21 cellular contexts compared by ENCODE assay signal in genomic region chr3:119918992-119919933, GRCh38.
DNase-seq lines count a peak whose midpoint lies in the region; ATAC-seq, FAIRE-seq and TF ChIP-seq lines count a peak whose summit lies in the region.
"Had no signal": no experiment of that assay in that cellular context is flagged by ENCODE, and none has a peak within 500 bp of the region (broad histone marks: within the 10 kb centered on the region; RNA-seq: fewer than 3 reads in every experiment).

No MANE protein-coding gene starts in this region.

- no peaks in the 10 kb centered on the region for H3K36me3 ChIP-seq in CD4-positive, alpha-beta memory T cell (ENCODE audit: insufficient read depth, low read length)
- H3K36me3 ChIP-seq in GM23338 (ENCODE audit: insufficient read depth) (peaks cover 4% of the 10 kb centered on the region; the same call in 1 of the 2 replicates), astrocyte (ENCODE audit: insufficient read depth, low read length) (peaks cover 14% of the 10 kb centered on the region)

- DNase-seq in CD4-positive, alpha-beta memory T cell: no peak
- DNase-seq in GM23338 (ENCODE audit: low spot score): peak; percentile 11
- no peak for DNase-seq in astrocyte (ENCODE audit: low read depth)
- DNase-seq in hepatic stellate cell (ENCODE audit: low spot score): peak; percentile 2
- no peak for DNase-seq in stimulated activated naive B cell treated with anti-CD40 and anti-IgM and Interleukin-4, amounts not matched to agents 10 μg/mL and 1 μg/mL and 100 μg/mL, for 72 hours
- no peak for DNase-seq in AG20443 (ENCODE audit: low spot score)
- DNase-seq in RKO (ENCODE audit: low spot score): no peak
- DNase-seq: activated B cell treated with CpG ODN at 0.5 μM for 24 hours; activated CD8-positive, alpha-beta memory T cell treated with anti-CD3 and anti-CD28 coated beads, Interleukin-2, amount 50 U/mL, for 4 hours; activated naive CD4-positive, alpha-beta T cell treated with anti-CD3 and anti-CD28 coated beads for 36 hours; AML-193; body of pancreas; esophagus squamous epithelium; midbrain; NCI-H1105 treated with DMSO at 0.1 percent for 48 hours; NCI-H69; nucleus accumbens had no signal

- CTCF ChIA-PET in CD4-positive, alpha-beta memory T cell (lab: Charles Lee; ENCODE audit: partially characterized antibody): no interaction called here

- H3K27me3 ChIP-seq in CD4-positive, alpha-beta memory T cell (ENCODE audit: insufficient read depth, low read length): no peaks in the 10 kb centered on the region
- no peaks in the 10 kb centered on the region for H3K27me3 ChIP-seq in GM23338 (ENCODE audit: insufficient read depth)
- H3K27me3 ChIP-seq in astrocyte (ENCODE audit: insufficient read depth, low read length): no peaks in the 10 kb centered on the region
- H3K27me3 ChIP-seq: body of pancreas, esophagus squamous epithelium had no signal

- H3K79me2 ChIP-seq in GM23338 (replicated peaks; ENCODE audit: insufficient read depth) (0 out of 2 replicates have a peak, but pooled peaks cover 4% of the 10 kb centered on the region), astrocyte (ENCODE audit: insufficient read depth, low read length) (peaks cover 7% of the 10 kb centered on the region)

- H3F3A ChIP-seq in GM23338 (replicated peaks; ENCODE audit: low read depth): no peaks in the 10 kb centered on the region

- no peaks in the 10 kb centered on the region for H3K27me3 Mint-ChIP-seq in CD4-positive, alpha-beta memory T cell
- no peaks in the 10 kb centered on the region for H3K27me3 Mint-ChIP-seq in GM23338 (ENCODE audit: insufficient read depth, low read depth, poor library complexity)
- no peaks in the 10 kb centered on the region for H3K27me3 Mint-ChIP-seq in astrocyte (ENCODE audit: low read depth, unreplicated experiment)
- H3K27me3 Mint-ChIP-seq in stimulated activated naive B cell treated with anti-CD40 and anti-IgM and Interleukin-4, amounts not matched to agents 10 μg/mL and 1 μg/mL and 100 μg/mL, for 72 hours: no peaks in the 10 kb centered on the region
- H3K27me3 Mint-ChIP-seq: activated B cell treated with CpG ODN at 0.5 μM for 24 hours had no signal

- no peak overlapping the region for H2AFZ ChIP-seq in GM23338
- H2AFZ ChIP-seq in astrocyte (ENCODE audit: low read depth, low read length): no peak overlapping the region

- no peak overlapping the region for H3K4me3 ChIP-seq in CD4-positive, alpha-beta memory T cell (ENCODE audit: low read length in 2 of 2)
- no peak overlapping the region for H3K4me3 ChIP-seq in GM23338
- no peak overlapping the region for H3K4me3 ChIP-seq in astrocyte (ENCODE audit: insufficient read depth, low read depth, low read length)
- H3K4me3 ChIP-seq: body of pancreas, esophagus squamous epithelium had no signal

- no peak overlapping the region for H3K9ac ChIP-seq in astrocyte (ENCODE audit: low read length)

- peaks cover 24 to 29% of the 10 kb centered on the region in 2 donors for H3K36me3 Mint-ChIP-seq in CD4-positive, alpha-beta memory T cell
- H3K36me3 Mint-ChIP-seq in GM23338 (ENCODE audit: low read depth) (peaks cover 24% of the 10 kb centered on the region), astrocyte (ENCODE audit: low read depth, unreplicated experiment) (peaks cover 15% of the 10 kb centered on the region)
- peaks cover 20 to 31% of the 10 kb centered on the region in 2 donors for H3K36me3 Mint-ChIP-seq in stimulated activated naive B cell treated with anti-CD40 and anti-IgM and Interleukin-4, amounts not matched to agents 10 μg/mL and 1 μg/mL and 100 μg/mL, for 72 hours

- no peak for ATAC-seq in GM23338
- no peak for ATAC-seq in stimulated activated naive B cell treated with anti-CD40 and anti-IgM and Interleukin-4, amounts not matched to agents 10 μg/mL and 1 μg/mL and 100 μg/mL, for 72 hours (replicated peaks)
- no peak for ATAC-seq in HG02610 (IDR thresholded peaks at IDR 0.05; ENCODE audit: unreplicated experiment)
- ATAC-seq: body of pancreas, Panc1, sciatic nerve had no signal

- peaks cover 10% of the 10 kb centered on the region for H3K4me1 ChIP-seq in CD4-positive, alpha-beta memory T cell (ENCODE audit: insufficient read depth, low read length)
- H3K4me1 ChIP-seq in GM23338 (ENCODE audit: insufficient read depth) (peaks cover 2% of the 10 kb centered on the region), astrocyte (ENCODE audit: insufficient read depth, low read length) (no peaks in the 10 kb centered on the region)
- H3K4me1 ChIP-seq: esophagus squamous epithelium had no signal

- POLR2A ChIA-PET in CD4-positive, alpha-beta memory T cell (lab: Charles Lee; ENCODE audit: partially characterized antibody): no interaction called here

- intact Hi-C loops in CD4-positive, alpha-beta memory T cell (cut with micrococcal nuclease): no loop called here

- H3K27ac Mint-ChIP-seq in CD4-positive, alpha-beta memory T cell: peak overlapping the region in 1 of 7 donors; percentile 15
- H3K27ac Mint-ChIP-seq in GM23338: no peak overlapping the region
- no peak overlapping the region for H3K27ac Mint-ChIP-seq in astrocyte (ENCODE audit: unreplicated experiment)
- no peak overlapping the region for H3K27ac Mint-ChIP-seq in stimulated activated naive B cell treated with anti-CD40 and anti-IgM and Interleukin-4, amounts not matched to agents 10 μg/mL and 1 μg/mL and 100 μg/mL, for 72 hours
- H3K27ac Mint-ChIP-seq: activated B cell treated with CpG ODN at 0.5 μM for 24 hours; activated naive CD4-positive, alpha-beta T cell treated with anti-CD3 and anti-CD28 coated beads for 36 hours; T-helper 1 cell treated with Interleukin-12 subunit alpha and Interleukin-12 subunit beta and Interleukin-4 antibody, amounts not matched to agents 30 μg/mL and 1 μg/mL, for 36 hours had no signal

- H3K9me3 Mint-ChIP-seq in CD4-positive, alpha-beta memory T cell: peaks cover 0 to 2% (median 0%) of the 10 kb centered on the region in 8 donors
- H3K9me3 Mint-ChIP-seq in GM23338 (peaks cover 14% of the 10 kb centered on the region; the same call in 2 of the 3 replicates), astrocyte (ENCODE audit: unreplicated experiment) (peaks cover 4% of the 10 kb centered on the region)
- H3K9me3 Mint-ChIP-seq in stimulated activated naive B cell treated with anti-CD40 and anti-IgM and Interleukin-4, amounts not matched to agents 10 μg/mL and 1 μg/mL and 100 μg/mL, for 72 hours: peaks cover 0 to 2% of the 10 kb centered on the region in 2 donors
- H3K9me3 Mint-ChIP-seq: activated B cell treated with CpG ODN at 0.5 μM for 24 hours; activated naive CD4-positive, alpha-beta T cell treated with anti-CD3 and anti-CD28 coated beads for 36 hours; T-helper 1 cell treated with Interleukin-12 subunit alpha and Interleukin-12 subunit beta and Interleukin-4 antibody, amounts not matched to agents 30 μg/mL and 1 μg/mL, for 36 hours had no signal

- no peak overlapping the region for H3K27ac ChIP-seq in CD4-positive, alpha-beta memory T cell (ENCODE audit: low read depth, low read length)
- no peak overlapping the region for H3K27ac ChIP-seq in GM23338 (ENCODE audit: low read depth)
- H3K27ac ChIP-seq in astrocyte (ENCODE audit: low read depth, low read length): no peak overlapping the region
- H3K27ac ChIP-seq: body of pancreas, esophagus squamous epithelium had no signal

- H3K9me2 ChIP-seq in GM23338 (ENCODE audit: insufficient read depth): no peaks in the 10 kb centered on the region

- no peak for FAIRE-seq in astrocyte (lab: Jason Lieb, UNC)

- peaks cover 11 to 24% (median 16%) of the 10 kb centered on the region in 4 donors for H3K4me1 Mint-ChIP-seq in CD4-positive, alpha-beta memory T cell
- H3K4me1 Mint-ChIP-seq in GM23338 (peaks cover 11% of the 10 kb centered on the region), astrocyte (ENCODE audit: low read depth, unreplicated experiment) (peaks cover 6% of the 10 kb centered on the region)
- peaks cover 0 to 1% of the 10 kb centered on the region in 2 donors for H3K4me1 Mint-ChIP-seq in stimulated activated naive B cell treated with anti-CD40 and anti-IgM and Interleukin-4, amounts not matched to agents 10 μg/mL and 1 μg/mL and 100 μg/mL, for 72 hours
- H3K4me1 Mint-ChIP-seq: activated B cell treated with CpG ODN at 0.5 μM for 24 hours had no signal

- H3K4me2 ChIP-seq in GM23338 (no peak overlapping the region), astrocyte (ENCODE audit: low read length) (no peak overlapping the region)

- no peaks in the 10 kb centered on the region for H3K9me3 ChIP-seq in CD4-positive, alpha-beta memory T cell (ENCODE audit: control insufficient read depth in 1 of 2, low read length in 2 of 2)
- no peaks in the 10 kb centered on the region for H3K9me3 ChIP-seq in astrocyte (ENCODE audit: insufficient read depth, low read depth, low read length)
- H3K9me3 ChIP-seq: body of pancreas, esophagus squamous epithelium had no signal

- H4K20me1 ChIP-seq in GM23338 (replicated peaks; ENCODE audit: insufficient read depth) (no peaks in the 10 kb centered on the region), astrocyte (ENCODE audit: insufficient read depth, low read length) (peaks cover 22% of the 10 kb centered on the region)

- peak overlapping the region in 5 of 8 donors; percentile 21 to 43 (median 35) for H3K4me3 Mint-ChIP-seq in CD4-positive, alpha-beta memory T cell
- H3K4me3 Mint-ChIP-seq in GM23338 (no peak overlapping the region), astrocyte (ENCODE audit: unreplicated experiment) (no peak overlapping the region)
- no peak overlapping the region for H3K4me3 Mint-ChIP-seq in stimulated activated naive B cell treated with anti-CD40 and anti-IgM and Interleukin-4, amounts not matched to agents 10 μg/mL and 1 μg/mL and 100 μg/mL, for 72 hours
- H3K4me3 Mint-ChIP-seq: activated B cell treated with CpG ODN at 0.5 μM for 24 hours; activated naive CD4-positive, alpha-beta T cell treated with anti-CD3 and anti-CD28 coated beads for 36 hours; T-helper 1 cell treated with Interleukin-12 subunit alpha and Interleukin-12 subunit beta and Interleukin-4 antibody, amounts not matched to agents 30 μg/mL and 1 μg/mL, for 36 hours had no signal

- TF ChIP-seq CTCF in GM23338 (conservative IDR thresholded peaks at IDR 0.05; ENCODE audit: low read depth in 2 of 2) (no peak), astrocyte (IDR thresholded peaks at IDR 0.05; ENCODE audit: insufficient read depth, low read depth, low read length) (peak; percentile 11)

TF ChIP-seq in GM23338, 12 proteins besides CTCF, POLR2A, EP300 and RAD21 (continues in another document):
- TF ChIP-seq CREB1 (CRISPR knock-in tag; IDR thresholded peaks at IDR 0.05; ENCODE audit: low read depth): no peak
- TF ChIP-seq, protein P1, sequence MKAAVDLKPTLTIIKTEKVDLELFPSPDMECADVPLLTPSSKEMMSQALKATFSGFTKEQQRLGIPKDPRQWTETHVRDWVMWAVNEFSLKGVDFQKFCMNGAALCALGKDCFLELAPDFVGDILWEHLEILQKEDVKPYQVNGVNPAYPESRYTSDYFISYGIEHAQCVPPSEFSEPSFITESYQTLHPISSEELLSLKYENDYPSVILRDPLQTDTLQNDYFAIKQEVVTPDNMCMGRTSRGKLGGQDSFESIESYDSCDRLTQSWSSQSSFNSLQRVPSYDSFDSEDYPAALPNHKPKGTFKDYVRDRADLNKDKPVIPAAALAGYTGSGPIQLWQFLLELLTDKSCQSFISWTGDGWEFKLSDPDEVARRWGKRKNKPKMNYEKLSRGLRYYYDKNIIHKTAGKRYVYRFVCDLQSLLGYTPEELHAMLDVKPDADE (IDR thresholded peaks at IDR 0.05): no peak

Comparison
In these comparisons a context has a peak if more than half of its experiments do, and no peak if none do; other contexts are left out.
1. DNase-seq: peak in GM23338 (single experiment) and hepatic stellate cell (single experiment); none in CD4-positive, alpha-beta memory T cell (0 of 5), astrocyte (single experiment), stimulated activated naive B cell treated with anti-CD40 and anti-IgM and Interleukin-4, amounts not matched to agents 10 μg/mL and 1 μg/mL and 100 μg/mL, for 72 hours (single experiment), AG20443 (single experiment) and RKO (single experiment).
2. H3K4me3 Mint-ChIP-seq: peak in CD4-positive, alpha-beta memory T cell (5 of 8); none in GM23338 (single experiment), astrocyte (single experiment) and stimulated activated naive B cell treated with anti-CD40 and anti-IgM and Interleukin-4, amounts not matched to agents 10 μg/mL and 1 μg/mL and 100 μg/mL, for 72 hours (0 of 2).